ENCODE assay signal across 9 cellular contexts in the genomic region with DNA sequence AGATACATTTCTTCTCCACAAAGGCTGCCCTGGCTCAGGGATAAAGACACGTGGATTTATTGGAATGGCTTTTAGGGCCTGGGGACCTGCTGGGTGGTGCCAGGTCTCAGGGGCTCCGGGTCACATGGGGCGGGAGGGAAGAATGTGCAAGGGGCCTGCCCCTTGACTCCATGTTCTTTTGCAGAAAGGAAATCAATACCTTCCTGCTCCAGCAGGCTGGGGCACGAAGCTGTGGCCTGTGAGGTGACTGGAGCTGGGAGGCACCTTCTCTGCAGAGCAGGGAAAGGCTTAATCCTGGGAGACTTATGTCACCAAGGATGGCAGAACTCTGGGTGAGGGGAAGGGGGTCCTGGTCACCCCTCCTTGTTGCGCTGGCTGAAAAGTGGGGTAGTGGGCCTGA. TPM values are rescaled to one million over a fixed set of nuclear protein-coding genes. Genes with fewer than 3 reads are reported as not detected.
A peak's percentile ranks its signal among the peaks of the same experiment; 100 is the strongest.
DNase-seq lines count a peak whose midpoint lies in the region; ATAC-seq and TF ChIP-seq lines count a peak whose summit lies in the region.
"Had no signal": no experiment of that assay in that cellular context is flagged by ENCODE, and none has a peak within 500 bp of the region (broad histone marks: within the 10 kb centered on the region; RNA-seq: fewer than 3 reads in every experiment).

No MANE protein-coding gene starts in this region.

- H3K9me3 ChIP-seq in heart right ventricle (no peaks in the 10 kb centered on the region), RWPE2 (ENCODE audit: severe bottlenecking) (no peaks in the 10 kb centered on the region)

- no peaks in the 10 kb centered on the region for H3K27me3 Mint-ChIP-seq in stimulated activated naive B cell treated with anti-CD40 and anti-IgM and Interleukin-4, amounts not matched to agents 10 μg/mL and 1 μg/mL and 100 μg/mL, for 72 hours
- H3K27me3 Mint-ChIP-seq: CD4-positive, alpha-beta memory T cell had no signal

- H3K27ac ChIP-seq in heart right ventricle (no peak overlapping the region), RWPE2 (ENCODE audit: poor library complexity, severe bottlenecking) (no peak overlapping the region)

- intact Hi-C loops in Right ventricle myocardium superior (cut with DNase I) = loop anchor here (10.0 kb wide), 1 partner anchor 278 kb away; no protein-coding TSS in a partner anchor
- intact Hi-C loops in heart right ventricle (cut with DNase I) = loop anchor here in 5 of 10 donors (2.0 to 10.0 kb wide), 4 partner anchors 268 to 1008 kb away; no protein-coding TSS in a partner anchor

- DNase-seq in Right ventricle myocardium superior = no peak
- DNase-seq in heart right ventricle = no peak
- no peak for DNase-seq in RWPE2 (ENCODE audit: low spot score)
- DNase-seq in islet precursor cell = peak; percentile 54
- no peak for DNase-seq in stimulated activated naive B cell treated with anti-CD40 and anti-IgM and Interleukin-4, amounts not matched to agents 10 μg/mL and 1 μg/mL and 100 μg/mL, for 72 hours
- no peak for DNase-seq in KG1 (lab: John Stamatoyannopoulos, UW)
- no peak for DNase-seq in GM19238 (ENCODE audit: insufficient read length, low spot score)
- DNase-seq: SIG-M5 had no signal

- peaks cover 0 to 4% (median 0%) of the 10 kb centered on the region in 7 donors for H3K27me3 ChIP-seq in heart right ventricle
- no peaks in the 10 kb centered on the region for H3K27me3 ChIP-seq in RWPE2 (ENCODE audit: insufficient read depth, poor library complexity, severe bottlenecking)

- peak overlapping the region; percentile 47 for H3K27ac Mint-ChIP-seq in stimulated activated naive B cell treated with anti-CD40 and anti-IgM and Interleukin-4, amounts not matched to agents 10 μg/mL and 1 μg/mL and 100 μg/mL, for 72 hours

- H3K4me3 ChIP-seq in heart right ventricle (no peak overlapping the region), RWPE2 (ENCODE audit: severe bottlenecking) (no peak overlapping the region)

- ATAC-seq in Right ventricle myocardium superior (ENCODE audit: poor library complexity) (peak; percentile 15), heart right ventricle (no peak), RWPE2 (ENCODE audit: low read depth) (0 out of 3 replicates have a peak, but pooled peaks have one; percentile 40)
- ATAC-seq in stimulated activated naive B cell treated with anti-CD40 and anti-IgM and Interleukin-4, amounts not matched to agents 10 μg/mL and 1 μg/mL and 100 μg/mL, for 72 hours (replicated peaks) = no peak

- 52 to 62% methylated on average over 5 of the region's 5 CpGs for WGBS in heart right ventricle, 2 donors

- peaks cover 7 to 17% of the 10 kb centered on the region in 2 donors for H3K4me1 Mint-ChIP-seq in stimulated activated naive B cell treated with anti-CD40 and anti-IgM and Interleukin-4, amounts not matched to agents 10 μg/mL and 1 μg/mL and 100 μg/mL, for 72 hours

- TF ChIP-seq CTCF in heart right ventricle (IDR thresholded peaks at IDR 0.05) (no peak), RWPE2 (IDR thresholded peaks at IDR 0.05; ENCODE audit: poor library complexity, severe bottlenecking) (no peak)

- H3K36me3 ChIP-seq in heart right ventricle (no peaks in the 10 kb centered on the region), RWPE2 (ENCODE audit: low read depth) (no peaks in the 10 kb centered on the region)

- H3K9me3 Mint-ChIP-seq in stimulated activated naive B cell treated with anti-CD40 and anti-IgM and Interleukin-4, amounts not matched to agents 10 μg/mL and 1 μg/mL and 100 μg/mL, for 72 hours = no peaks in the 10 kb centered on the region
- H3K9me3 Mint-ChIP-seq: CD4-positive, alpha-beta memory T cell had no signal

- no peak overlapping the region for H3K4me3 Mint-ChIP-seq in stimulated activated naive B cell treated with anti-CD40 and anti-IgM and Interleukin-4, amounts not matched to agents 10 μg/mL and 1 μg/mL and 100 μg/mL, for 72 hours
- H3K4me3 Mint-ChIP-seq: CD4-positive, alpha-beta memory T cell had no signal

- no peaks in the 10 kb centered on the region for H3K36me3 Mint-ChIP-seq in stimulated activated naive B cell treated with anti-CD40 and anti-IgM and Interleukin-4, amounts not matched to agents 10 μg/mL and 1 μg/mL and 100 μg/mL, for 72 hours
- H3K36me3 Mint-ChIP-seq: CD4-positive, alpha-beta memory T cell had no signal

- H3K4me1 ChIP-seq in heart right ventricle = no peaks in the 10 kb centered on the region
- no peaks in the 10 kb centered on the region for H3K4me1 ChIP-seq in RWPE2 (ENCODE audit: insufficient read depth, poor library complexity, severe bottlenecking)

RNA-seq across cellular contexts. Expression of gene GNA12, which starts 42.3 kb away (rescaled TPM):
- total RNA-seq in Right ventricle myocardium superior (40.6 TPM), heart right ventricle (10 to 100 TPM; 25.0 to 46.4 (median 34.5) TPM)
- polyA plus RNA-seq in heart right ventricle = 10 to 100 TPM in 1 of 2 donors, 1 to 10 TPM in 1; 6.4 to 19.4 TPM

Comparison
In these comparisons a context has a peak if more than half of its experiments do, and no peak if none do; other contexts are left out.
1. ATAC-seq: peak in Right ventricle myocardium superior (single experiment) and RWPE2 (single experiment); none in heart right ventricle (0 of 8) and stimulated activated naive B cell treated with anti-CD40 and anti-IgM and Interleukin-4, amounts not matched to agents 10 μg/mL and 1 μg/mL and 100 μg/mL, for 72 hours (0 of 2).